In the genomic region with DNA sequence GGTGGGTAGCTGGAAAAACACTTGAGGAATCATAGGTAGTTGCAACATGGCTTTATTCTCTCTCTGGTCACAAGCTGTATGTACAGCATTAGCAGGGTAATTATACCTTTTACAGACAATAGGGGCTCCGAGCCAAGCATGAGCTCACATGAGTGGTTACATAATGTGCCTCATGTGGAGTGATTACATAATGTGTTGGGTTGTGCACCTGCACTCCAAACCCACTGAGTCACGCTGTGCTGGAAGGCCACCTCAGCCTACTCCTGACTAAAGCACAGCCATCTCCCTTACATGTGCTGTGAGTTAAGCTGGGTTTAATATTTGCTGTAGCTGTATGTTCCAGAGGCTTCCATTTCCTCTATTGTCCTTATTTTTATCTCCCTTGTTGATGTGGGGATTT, we compare ENCODE assay signal across 15 cellular contexts.
DNase-seq lines count a peak whose midpoint lies in the region; ATAC-seq and TF ChIP-seq lines count a peak whose summit lies in the region.
"Had no signal": no experiment of that assay in that cellular context is flagged by ENCODE, and none has a peak within 500 bp of the region (broad histone marks: within the 10 kb centered on the region; RNA-seq: fewer than 3 reads in every experiment).

No MANE protein-coding gene starts in this region.

- TF ChIP-seq CTCF in sigmoid colon (IDR thresholded peaks at IDR 0.05): no peak

- DNase-seq in NCI-H2029 (lab: John Stamatoyannopoulos, UW) (peak; percentile 16), NCI-H2029 treated with DMSO at 0.1 percent for 48 hours (lab: John Stamatoyannopoulos, UW) (no peak), NCI-H748 treated with DMSO at 0.1 percent for 48 hours (lab: John Stamatoyannopoulos, UW) (peak; percentile 26), dermis microvascular lymphatic vessel endothelial cell (ENCODE audit: low read depth in 2 of 2) (peak; percentile 26 to 55), skeletal muscle cell (ENCODE audit: low read depth) (peak; percentile 81), sigmoid colon (no peak)
- DNase-seq: ACHN; activated CD4-positive, alpha-beta T cell treated with anti-CD3 and anti-CD28 coated beads for 36 hours; DMS79; NCI-H1930; T-helper 1 cell had no signal

- intact Hi-C loops in sigmoid colon (cut with DNase I): no loop called here

- H3K4me1 ChIP-seq in sigmoid colon: no peaks in the 10 kb centered on the region

- H3K36me3 ChIP-seq in sigmoid colon: no peaks in the 10 kb centered on the region

- ATAC-seq in GM19035 (IDR thresholded peaks at IDR 0.05; ENCODE audit: unreplicated experiment) (no peak), GM21825 (IDR thresholded peaks at IDR 0.05; ENCODE audit: unreplicated experiment) (no peak)
- ATAC-seq: activated CD4-positive, alpha-beta T cell treated with anti-CD3 and anti-CD28 coated beads for 36 hours; GM12878 had no signal

- no peak overlapping the region for H3K27ac ChIP-seq in sigmoid colon
- H3K27ac ChIP-seq: coronary artery had no signal

- H3K9me3 ChIP-seq in sigmoid colon: peaks cover 0 to 1% (median 0%) of the 10 kb centered on the region in 4 donors

- no peak for TF ChIP-seq POLR2A in sigmoid colon (IDR thresholded peaks at IDR 0.05)

- no peaks in the 10 kb centered on the region for H3K27me3 ChIP-seq in sigmoid colon

- H3K4me3 ChIP-seq in skeletal muscle cell (ENCODE audit: low read depth, low read length) (no peak overlapping the region), sigmoid colon (no peak overlapping the region)
- H3K4me3 ChIP-seq: coronary artery, GM12878 had no signal

- 63 to 68% methylated on average over 2 of the region's 2 CpGs for WGBS in sigmoid colon, 2 donors

- no peak for TF ChIP-seq EP300 in sigmoid colon (IDR thresholded peaks at IDR 0.05)

Comparison
In these comparisons a context has a peak if more than half of its experiments do, and no peak if none do; other contexts are left out.
1. DNase-seq: peak in NCI-H2029 (single experiment), NCI-H748 treated with DMSO at 0.1 percent for 48 hours (single experiment), dermis microvascular lymphatic vessel endothelial cell (2 of 2) and skeletal muscle cell (single experiment); none in NCI-H2029 treated with DMSO at 0.1 percent for 48 hours (single experiment) and sigmoid colon (single experiment).